In genomic region chr6:14706378-14706929, GRCh38 we compare ENCODE assay signal across 8 cellular contexts.
DNase-seq lines count a peak whose midpoint lies in the region; ATAC-seq and TF ChIP-seq lines count a peak whose summit lies in the region.

No MANE protein-coding gene starts in this region.

- DNase-seq in AG20443 (ENCODE audit: low spot score) (peak; percentile 93), SW480 (ENCODE audit: low spot score) (peak; percentile 14), dermis blood vessel endothelial cell (peak; percentile 0), omental fat pad (ENCODE audit: low spot score) (peak; percentile 64), upper lobe of left lung (peak in 1 of 2 donors; percentile 40), NCI-H82 treated with DMSO at 0.1 percent for 48 hours (lab: John Stamatoyannopoulos, UW; ENCODE audit: unreplicated experiment) (no peak), NCI-H345 (lab: John Stamatoyannopoulos, UW) (no peak)

- H3K9me3 ChIP-seq in upper lobe of left lung = no peaks in the 10 kb centered on the region

- ATAC-seq in omental fat pad (ENCODE audit: low FRiP score) (peak; percentile 96), upper lobe of left lung (ENCODE audit: low FRiP score in 2 of 2) (peak; percentile 59 to 92), HG03457 (IDR thresholded peaks at IDR 0.05; ENCODE audit: unreplicated experiment) (no peak)

- H3K27ac ChIP-seq in upper lobe of left lung = no peak overlapping the region

- no peak overlapping the region for H3K4me3 ChIP-seq in upper lobe of left lung

- no peaks in the 10 kb centered on the region for H3K36me3 ChIP-seq in upper lobe of left lung

- TF ChIP-seq EP300 in upper lobe of left lung (IDR thresholded peaks at IDR 0.05) = peak in 1 of 4 donors; percentile 8

- no peaks in the 10 kb centered on the region for H3K27me3 ChIP-seq in upper lobe of left lung

- TF ChIP-seq CTCF in omental fat pad (IDR thresholded peaks at IDR 0.05) = no peak
- TF ChIP-seq CTCF in upper lobe of left lung (IDR thresholded peaks at IDR 0.05) = no peak

- TF ChIP-seq POLR2A in upper lobe of left lung (IDR thresholded peaks at IDR 0.05) = no peak

- WGBS in upper lobe of left lung, 2 donors = 65 to 76% methylated on average over 8 to 12 of the region's 12 CpGs

- peaks cover 0 to 3% (median 0%) of the 10 kb centered on the region in 4 donors for H3K4me1 ChIP-seq in upper lobe of left lung

Comparison
In these comparisons a context has a peak if more than half of its experiments do, and no peak if none do; other contexts are left out.
1. DNase-seq: peak in AG20443 (single experiment), SW480 (single experiment), dermis blood vessel endothelial cell (single experiment) and omental fat pad (single experiment); none in NCI-H82 treated with DMSO at 0.1 percent for 48 hours (single experiment) and NCI-H345 (single experiment).